8 cellular contexts compared by ENCODE assay signal in the genomic region with DNA sequence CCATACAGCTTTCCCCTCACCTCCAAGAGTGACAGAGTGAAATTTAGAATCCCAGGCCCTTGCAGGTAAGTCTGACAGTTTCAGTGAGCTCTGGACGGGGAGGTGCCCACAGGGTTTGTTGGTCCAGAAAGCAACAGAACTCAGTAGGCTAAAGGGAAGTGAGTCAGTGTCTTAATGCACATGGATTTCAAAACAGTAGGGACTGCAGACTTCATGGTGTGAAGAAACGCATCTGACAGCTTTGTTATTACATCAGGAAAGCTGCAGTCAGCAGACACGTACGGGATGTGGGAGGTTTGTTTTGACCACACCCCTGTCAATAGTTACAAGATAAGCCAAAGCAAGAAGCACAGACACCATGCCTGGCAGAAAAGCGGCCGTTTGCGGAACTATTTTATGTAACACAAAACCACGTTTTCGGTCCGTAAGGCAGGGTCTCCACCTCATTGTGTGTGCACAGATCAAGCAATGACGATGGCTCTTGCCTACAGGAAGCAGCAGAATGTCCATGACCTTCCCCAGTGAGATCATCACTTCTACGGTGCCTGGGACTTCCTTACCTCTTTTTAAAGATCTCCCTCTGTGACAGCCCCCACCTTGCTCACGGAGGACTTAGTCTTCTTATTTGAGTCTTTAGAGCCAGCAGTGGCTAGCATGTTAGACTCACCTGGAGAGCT. TPM values are rescaled to one million over a fixed set of nuclear protein-coding genes. Genes with fewer than 3 reads are reported as not detected.
DNase-seq lines count a peak whose midpoint lies in the region; ATAC-seq and TF ChIP-seq lines count a peak whose summit lies in the region.

No MANE protein-coding gene starts in this region.

- peak overlapping the region; percentile 67 to 87 for H3K27ac ChIP-seq in right atrium auricular region

- peaks cover 4 to 12% of the 10 kb centered on the region in 2 donors for H3K9me3 ChIP-seq in right atrium auricular region

- peaks cover 5% of the 10 kb centered on the region for H3K9me3 Mint-ChIP-seq in activated naive CD4-positive, alpha-beta T cell treated with anti-CD3 and anti-CD28 coated beads, Interleukin-2, amount 50 U/mL, for 24 hours
- peaks cover 6% of the 10 kb centered on the region for H3K9me3 Mint-ChIP-seq in endothelial cell (ENCODE audit: unreplicated experiment)

- DNase-seq in ELR (ENCODE audit: low read depth) (peak; percentile 82), SIG-M5 treated with dmso at 0.1 percent for 504 hours (lab: John Stamatoyannopoulos, UW; ENCODE audit: unreplicated experiment) (peak; percentile 99), right atrium auricular region (ENCODE audit: low spot score) (peak; percentile 94), endothelial cell (ENCODE audit: low spot score) (no peak), DMS 273 (lab: John Stamatoyannopoulos, UW; ENCODE audit: unreplicated experiment) (no peak)
- peak; percentile 5 to 8 for DNase-seq in stimulated activated CD4-positive, alpha-beta T cell treated with anti-CD3 and anti-CD28 coated beads, Interleukin-12 subunit alpha, Interleukin-12 subunit beta, amount 100 ng/mL, for 24 hours (ENCODE audit: low read depth in 2 of 2)

- peaks cover 0 to 14% of the 10 kb centered on the region in 2 donors for H3K4me1 ChIP-seq in right atrium auricular region

- peak overlapping the region; percentile 68 for H3K4me3 Mint-ChIP-seq in activated naive CD4-positive, alpha-beta T cell treated with anti-CD3 and anti-CD28 coated beads, Interleukin-2, amount 50 U/mL, for 24 hours
- H3K4me3 Mint-ChIP-seq in endothelial cell (ENCODE audit: unreplicated experiment): no peak overlapping the region

- H3K4me1 Mint-ChIP-seq in activated naive CD4-positive, alpha-beta T cell treated with anti-CD3 and anti-CD28 coated beads, Interleukin-2, amount 50 U/mL, for 24 hours: peaks cover 22% of the 10 kb centered on the region
- no peaks in the 10 kb centered on the region for H3K4me1 Mint-ChIP-seq in endothelial cell (ENCODE audit: unreplicated experiment)

- TF ChIP-seq CTCF in right atrium auricular region (IDR thresholded peaks at IDR 0.05): no peak
- TF ChIP-seq CTCF in endothelial cell (IDR thresholded peaks at IDR 0.05; ENCODE audit: unreplicated experiment): no peak

- H3K36me3 Mint-ChIP-seq in activated naive CD4-positive, alpha-beta T cell treated with anti-CD3 and anti-CD28 coated beads, Interleukin-2, amount 50 U/mL, for 24 hours: peaks cover 4% of the 10 kb centered on the region
- H3K36me3 Mint-ChIP-seq in endothelial cell (ENCODE audit: low read depth, unreplicated experiment): peaks cover 8% of the 10 kb centered on the region

- peak overlapping the region in 1 of 2 donors; percentile 10 for H3K4me3 ChIP-seq in right atrium auricular region

- peak; percentile 81 for ATAC-seq in HG03064 (IDR thresholded peaks at IDR 0.05; ENCODE audit: low read depth, unreplicated experiment)

- H3K36me3 ChIP-seq in right atrium auricular region: no peaks in the 10 kb centered on the region

- H3K27ac Mint-ChIP-seq in activated naive CD4-positive, alpha-beta T cell treated with anti-CD3 and anti-CD28 coated beads, Interleukin-2, amount 50 U/mL, for 24 hours: peak overlapping the region; percentile 69
- no peak overlapping the region for H3K27ac Mint-ChIP-seq in endothelial cell (ENCODE audit: unreplicated experiment)

- H3K27me3 Mint-ChIP-seq in activated naive CD4-positive, alpha-beta T cell treated with anti-CD3 and anti-CD28 coated beads, Interleukin-2, amount 50 U/mL, for 24 hours: no peaks in the 10 kb centered on the region
- H3K27me3 Mint-ChIP-seq in endothelial cell (ENCODE audit: unreplicated experiment): no peaks in the 10 kb centered on the region

- no peaks in the 10 kb centered on the region for H3K27me3 ChIP-seq in right atrium auricular region

RNA-seq across cellular contexts. Expression of a gene that starts 58.1 kb away (rescaled TPM):
- total RNA-seq in right atrium auricular region (1,000 to 10,000 TPM; 2,265 to 2,787 TPM), endothelial cell (ENCODE audit: unreplicated experiment) (837 TPM)

Comparison
In these comparisons a context has a peak if more than half of its experiments do, and no peak if none do; other contexts are left out.
1. DNase-seq: peak in ELR (single experiment), SIG-M5 treated with dmso at 0.1 percent for 504 hours (single experiment), right atrium auricular region (single experiment) and stimulated activated CD4-positive, alpha-beta T cell treated with anti-CD3 and anti-CD28 coated beads, Interleukin-12 subunit alpha, Interleukin-12 subunit beta, amount 100 ng/mL, for 24 hours (2 of 2); none in endothelial cell (single experiment) and DMS 273 (single experiment).